Comparison of ENCODE assay signal across 11 cellular contexts in the genomic region with DNA sequence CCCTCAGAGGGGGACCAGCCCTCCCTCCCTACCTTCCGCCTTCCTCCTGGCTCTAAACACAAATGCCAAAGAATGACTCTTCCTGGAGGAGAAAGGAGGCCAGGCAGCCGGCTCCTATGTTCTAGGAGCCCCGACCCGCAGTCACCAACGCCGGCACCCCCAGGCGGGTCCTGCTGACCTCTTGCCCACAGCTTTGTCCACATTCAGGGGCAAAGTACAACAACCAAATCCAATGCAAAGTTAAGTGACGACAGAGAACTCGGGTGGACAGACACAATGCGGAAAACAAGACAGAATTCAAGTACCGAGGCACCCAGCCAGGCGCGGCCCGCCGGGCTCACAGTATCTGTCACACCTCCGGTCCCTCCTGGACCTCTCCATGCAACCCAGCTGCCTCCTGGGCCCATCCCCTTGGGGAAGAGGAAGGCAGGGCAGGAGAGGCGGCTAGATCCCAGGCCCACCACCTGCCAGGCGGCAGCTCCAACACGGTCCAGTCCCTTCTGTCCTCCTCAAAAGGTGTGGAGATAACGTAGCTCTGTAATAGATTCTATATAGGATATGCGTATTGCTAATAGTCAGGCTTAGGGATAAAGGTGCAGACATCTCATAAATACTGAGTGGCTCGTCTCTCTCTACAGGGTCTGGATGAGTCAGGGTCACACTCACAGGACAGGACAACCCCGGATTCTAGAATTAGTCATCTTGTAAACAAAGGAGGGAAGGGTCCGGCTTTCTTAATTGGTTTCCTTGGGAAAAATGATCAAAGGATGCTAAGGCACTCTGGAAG. TPM values are rescaled to one million over a fixed set of nuclear protein-coding genes. Genes with fewer than 3 reads are reported as not detected.
DNase-seq lines count a peak whose midpoint lies in the region; ATAC-seq and TF ChIP-seq lines count a peak whose summit lies in the region.
"Had no signal": no experiment of that assay in that cellular context is flagged by ENCODE, and none has a peak within 500 bp of the region (broad histone marks: within the 10 kb centered on the region; RNA-seq: fewer than 3 reads in every experiment).

No MANE protein-coding gene starts in this region.

- ATAC-seq in GM18861 (IDR thresholded peaks at IDR 0.05; ENCODE audit: unreplicated experiment), result no peak

- H4K20me1 ChIP-seq in neural progenitor cell (ENCODE audit: low read depth), result no peaks in the 10 kb centered on the region

- 85 to 88% methylated on average over 24 of the region's 24 CpGs for WGBS in thyroid gland, 2 donors

- H3K4me2 ChIP-seq in neural progenitor cell, result peak overlapping the region; percentile 31

- H3K36me3 ChIP-seq in neural progenitor cell, result no peaks in the 10 kb centered on the region
- peaks cover 0 to 5% of the 10 kb centered on the region in 2 donors for H3K36me3 ChIP-seq in thyroid gland

- TF ChIP-seq CTCF in AG10803 (conservative IDR thresholded peaks at IDR 0.05; ENCODE audit: low read length) (no peak), epithelial cell of proximal tubule (conservative IDR thresholded peaks at IDR 0.05; ENCODE audit: low read depth, low read length) (no peak), neural progenitor cell (IDR thresholded peaks at IDR 0.05) (no peak), thyroid gland (IDR thresholded peaks at IDR 0.05) (no peak)

- no peak overlapping the region for H3K9ac ChIP-seq in neural progenitor cell

- DNase-seq in AG10803 (ENCODE audit: low read depth) (peak; percentile 12), NCI-H460 (ENCODE audit: extremely low read depth, low read depth) (peak; percentile 29), epithelial cell of proximal tubule (ENCODE audit: low read depth) (peak; percentile 15), neural progenitor cell (ENCODE audit: low spot score) (no peak), COR-L47 (lab: John Stamatoyannopoulos, UW) (no peak), thyroid gland (no peak)
- DNase-seq in activated CD4-positive, alpha-beta T cell treated with anti-CD3 and anti-CD28 coated beads, Interleukin-2, amount 10 ng/mL, durations not matched to agents 7 days and 5 days, result no peak
- DNase-seq: KBM-7, NCI-H524 treated with DMSO at 0.1 percent for 48 hours had no signal

- H3K36me3 Mint-ChIP-seq in neural progenitor cell, result no peaks in the 10 kb centered on the region
- H3K36me3 Mint-ChIP-seq in activated CD4-positive, alpha-beta T cell treated with anti-CD3 and anti-CD28 coated beads, Interleukin-2, amount 10 ng/mL, durations not matched to agents 7 days and 5 days (ENCODE audit: low read depth), result no peaks in the 10 kb centered on the region

- H3K9me3 Mint-ChIP-seq in neural progenitor cell, result no peaks in the 10 kb centered on the region
- H3K9me3 Mint-ChIP-seq in activated CD4-positive, alpha-beta T cell treated with anti-CD3 and anti-CD28 coated beads, Interleukin-2, amount 10 ng/mL, durations not matched to agents 7 days and 5 days, result no peaks in the 10 kb centered on the region
- H3K9me3 Mint-ChIP-seq: activated T-helper 2 cell treated with anti-CD3 and anti-CD28 coated beads, Interferon-gamma antibody, Interleukin-2, Interleukin-4, amounts not matched to agents 10 μg/mL and 5 μg/mL and 100 μg/mL, durations not matched to agents 14 hours and 24 hours and 36 hours had no signal

- no peak for TF ChIP-seq POLR2A in thyroid gland (IDR thresholded peaks at IDR 0.05)

- no peak overlapping the region for H2AFZ ChIP-seq in neural progenitor cell (replicated peaks)

- H3K27ac ChIP-seq in neural progenitor cell (peak overlapping the region; percentile 46), thyroid gland (peak overlapping the region in 1 of 3 donors; percentile 17)

- peaks cover 15% of the 10 kb centered on the region for H3K27me3 Mint-ChIP-seq in neural progenitor cell (ENCODE audit: insufficient read depth, low read depth)
- no peaks in the 10 kb centered on the region for H3K27me3 Mint-ChIP-seq in activated CD4-positive, alpha-beta T cell treated with anti-CD3 and anti-CD28 coated beads, Interleukin-2, amount 10 ng/mL, durations not matched to agents 7 days and 5 days

- H3K79me2 ChIP-seq in neural progenitor cell (ENCODE audit: low read depth), result no peaks in the 10 kb centered on the region

- H3K27ac Mint-ChIP-seq in neural progenitor cell, result peak overlapping the region; percentile 88
- no peak overlapping the region for H3K27ac Mint-ChIP-seq in activated CD4-positive, alpha-beta T cell treated with anti-CD3 and anti-CD28 coated beads, Interleukin-2, amount 10 ng/mL, durations not matched to agents 7 days and 5 days
- H3K27ac Mint-ChIP-seq: activated T-helper 2 cell treated with anti-CD3 and anti-CD28 coated beads, Interferon-gamma antibody, Interleukin-2, Interleukin-4, amounts not matched to agents 10 μg/mL and 5 μg/mL and 100 μg/mL, durations not matched to agents 14 hours and 24 hours and 36 hours had no signal

- intact Hi-C loops in thyroid gland (cut with DNase I), result no loop called here

- POLR2A ChIA-PET in activated CD4-positive, alpha-beta T cell treated with anti-CD3 and anti-CD28 coated beads, Interleukin-2, amount 10 ng/mL, durations not matched to agents 7 days and 5 days (lab: Charles Lee), result no interaction called here

- CTCF ChIA-PET in activated CD4-positive, alpha-beta T cell treated with anti-CD3 and anti-CD28 coated beads, Interleukin-2, amount 10 ng/mL, durations not matched to agents 7 days and 5 days (lab: Charles Lee), result interaction anchor here (1.1 kb wide), 1 partner anchor 20 kb away, joined by 3 read pairs; no protein-coding TSS in a partner anchor

- H3K4me1 ChIP-seq in neural progenitor cell, result peaks cover 50% of the 10 kb centered on the region
- peaks cover 4 to 9% of the 10 kb centered on the region in 2 donors for H3K4me1 ChIP-seq in thyroid gland

- H3K4me3 ChIP-seq in AG10803 (ENCODE audit: low read length), result no peak overlapping the region
- no peak overlapping the region for H3K4me3 ChIP-seq in epithelial cell of proximal tubule (ENCODE audit: low read depth, low read length)
- H3K4me3 ChIP-seq in neural progenitor cell, result no peak overlapping the region
- no peak overlapping the region for H3K4me3 ChIP-seq in thyroid gland (replicated peaks in 1 of 3)

- H3K9me3 ChIP-seq in neural progenitor cell (ENCODE audit: low read depth), result no peaks in the 10 kb centered on the region
- no peaks in the 10 kb centered on the region for H3K9me3 ChIP-seq in thyroid gland

- peaks cover 23% of the 10 kb centered on the region for H3F3A ChIP-seq in neural progenitor cell (ENCODE audit: low read depth)

- peaks cover 63% of the 10 kb centered on the region for H3K4me1 Mint-ChIP-seq in neural progenitor cell
- H3K4me1 Mint-ChIP-seq in activated CD4-positive, alpha-beta T cell treated with anti-CD3 and anti-CD28 coated beads, Interleukin-2, amount 10 ng/mL, durations not matched to agents 7 days and 5 days, result no peaks in the 10 kb centered on the region

- H3K27me3 ChIP-seq in neural progenitor cell (no peaks in the 10 kb centered on the region), thyroid gland (no peaks in the 10 kb centered on the region)

- H3K4me3 Mint-ChIP-seq in neural progenitor cell, result peak overlapping the region; percentile 2
- H3K4me3 Mint-ChIP-seq in activated CD4-positive, alpha-beta T cell treated with anti-CD3 and anti-CD28 coated beads, Interleukin-2, amount 10 ng/mL, durations not matched to agents 7 days and 5 days, result no peak overlapping the region

RNA-seq across cellular contexts. Expression of a gene that starts 46.9 kb away (rescaled TPM):
- total RNA-seq in NCI-H460 (2014; rRNA removed; shearing (Covaris generic)), result 33.6 and 34.4 TPM in 2 replicates
- polyA plus RNA-seq in NCI-H460 (2014; cell fraction: nucleus; rRNA removed), result 78.6 and 101 TPM in 2 replicates
- total RNA-seq in epithelial cell of proximal tubule (40.9 and 60.8 TPM in 2 replicates), neural progenitor cell (ENCODE audit: low replicate concordance) (53.6 and 66.0 TPM in 2 replicates), thyroid gland (10 to 100 TPM; 37.9 to 56.2 (median 44.2) TPM)
- 10 to 100 TPM; 29.7 to 32.6 TPM for total RNA-seq in activated CD4-positive, alpha-beta T cell treated with anti-CD3 and anti-CD28 coated beads, Interleukin-2, amount 10 ng/mL, durations not matched to agents 7 days and 5 days

Comparison
In these comparisons a context has a peak if more than half of its experiments do, and no peak if none do; other contexts are left out.
1. DNase-seq: peak in AG10803 (single experiment), NCI-H460 (single experiment) and epithelial cell of proximal tubule (single experiment); none in neural progenitor cell (single experiment), COR-L47 (single experiment), activated CD4-positive, alpha-beta T cell treated with anti-CD3 and anti-CD28 coated beads, Interleukin-2, amount 10 ng/mL, durations not matched to agents 7 days and 5 days (single experiment) and thyroid gland (0 of 2).